In genomic region chr9:129523953-129524847, GRCh38 we compare ENCODE assay signal across 19 cellular contexts.
DNase-seq lines count a peak whose midpoint lies in the region; ATAC-seq, FAIRE-seq and TF ChIP-seq lines count a peak whose summit lies in the region.
"Had no signal": no experiment of that assay in that cellular context is flagged by ENCODE, and none has a peak within 500 bp of the region (broad histone marks: within the 10 kb centered on the region; RNA-seq: fewer than 3 reads in every experiment).

No MANE protein-coding gene starts in this region.

- H3K18ac ChIP-seq in H1 (ENCODE audit: extremely low read depth, low read length): no peak overlapping the region

- no peak overlapping the region for H4K5ac ChIP-seq in H1 (ENCODE audit: insufficient read length, low read depth, low read length)

- TF ChIP-seq POLR2A in H1 (IDR thresholded peaks at IDR 0.05; ENCODE audit: control extremely low read depth in 1 of 2, low read depth in 2 of 2, low read length in 2 of 2): no peak

- H2BK15ac ChIP-seq in H1 (ENCODE audit: low read length): peak overlapping the region; percentile 97; the same call in 1 of the 2 replicates

- H3K9ac ChIP-seq in BLaER1 treated with 17β-estradiol and CSF1 and Interleukin-3, amounts not matched to agents 10 nM and 100 nM: no peak overlapping the region
- no peak overlapping the region for H3K9ac ChIP-seq in H1 (replicated peaks in 1 of 4; ENCODE audit: extremely low read depth in 1 of 4, low read depth in 3 of 4, low read length in 3 of 4)
- H3K9ac ChIP-seq: GM23248 had no signal

- WGBS in H1 (ENCODE audit: extremely low coverage in 1 of 2, insufficient coverage in 1 of 2, insufficient read length in 1 of 2, insufficient replicate concordance in 2 of 2, low coverage in 1 of 2, low lambda C conversion rate in 2 of 2, missing lambda C conversion rate in 1 of 2), 2 experiments: 77% methylated on average over 10 of the region's 11 CpGs; no CpG with 5 or more reads in 1 of the 2 experiments

- no peak overlapping the region for H2BK5ac ChIP-seq in H1 (ENCODE audit: low read depth, low read length)

- CTCF ChIA-PET in HEK293 (lab: Yijun Ruan, JAX) (no interaction called here), H1 (lab: Charles Lee; ENCODE audit: partially characterized antibody) (no interaction called here)

- no peak overlapping the region for H2BK20ac ChIP-seq in H1 (ENCODE audit: low read length)

- H3K27ac ChIP-seq in BLaER1 treated with 17β-estradiol and CSF1 and Interleukin-3, amounts not matched to agents 10 nM and 100 nM: no peak overlapping the region
- no peak overlapping the region for H3K27ac ChIP-seq in HEK293 (ENCODE audit: extremely low read depth, low read depth, low read length)
- H3K27ac ChIP-seq in H1 (ENCODE audit: low read depth, low read length): no peak overlapping the region
- H3K27ac ChIP-seq in tibial artery: no peak overlapping the region
- H3K27ac ChIP-seq: GM23248, SJSA1 had no signal

- no peak for FAIRE-seq in H1 (lab: Jason Lieb, UNC)

- peak overlapping the region; percentile 40 to 82 (median 73); a peak in 20 of 22 replicates for H3K4me2 ChIP-seq in BLaER1 treated with 17β-estradiol and CSF1 and Interleukin-3, amounts not matched to agents 10 nM and 100 nM
- no peak overlapping the region for H3K4me2 ChIP-seq in H1 (ENCODE audit: insufficient read depth in 1 of 2, low read depth in 2 of 2, low read length in 2 of 2)

- H3K4me3 ChIP-seq in BLaER1 treated with 17β-estradiol and CSF1 and Interleukin-3, amounts not matched to agents 10 nM and 100 nM: no peak overlapping the region
- H3K4me3 ChIP-seq in HEK293 (ENCODE audit: low read depth, low read length) (no peak overlapping the region), H1 (ENCODE audit: extremely low read depth in 1 of 4, insufficient read depth in 2 of 4, low read depth in 3 of 4, low read length in 4 of 4) (no peak overlapping the region), tibial artery (no peak overlapping the region)
- H3K4me3 ChIP-seq: GM23248, SJSA1 had no signal

- TF ChIP-seq EP300 in H1 (IDR thresholded peaks at IDR 0.05; ENCODE audit: borderline replicate concordance in 1 of 2, low read depth in 2 of 2, low read length in 2 of 2): no peak

- TF ChIP-seq CTCF in HEK293 (tag by site-specific recombination; IDR thresholded peaks at IDR 0.05): no peak
- TF ChIP-seq CTCF in H1 (IDR thresholded peaks at IDR 0.05; ENCODE audit: control extremely low read depth in 1 of 3, insufficient read depth in 1 of 3, low read depth in 1 of 3, low read length in 3 of 3): no peak
- TF ChIP-seq CTCF in tibial artery (IDR thresholded peaks at IDR 0.05): no peak

- no peaks in the 10 kb centered on the region for H4K20me1 ChIP-seq in BLaER1 treated with 17β-estradiol and CSF1 and Interleukin-3, amounts not matched to agents 10 nM and 100 nM
- H4K20me1 ChIP-seq in H1 (replicated peaks in 1 of 2; ENCODE audit: control insufficient read depth in 1 of 2, insufficient read depth in 2 of 2, low read length in 2 of 2): no peaks in the 10 kb centered on the region

- peak overlapping the region; percentile 15 for H4K91ac ChIP-seq in H1 (replicated peaks; ENCODE audit: insufficient read length, low read length)

- peak overlapping the region; percentile 94; the same call in 1 of the 2 replicates for H2AFZ ChIP-seq in H1 (ENCODE audit: low read length)
- H2AFZ ChIP-seq: GM23248 had no signal

- H3K23ac ChIP-seq in H1 (ENCODE audit: insufficient read length): no peak overlapping the region

- H3K9me3 ChIP-seq in BLaER1 treated with 17β-estradiol and CSF1 and Interleukin-3, amounts not matched to agents 10 nM and 100 nM (replicated peaks in 1 of 11): peaks cover 24 to 35% (median 32%) of the 10 kb centered on the region in 11 experiments
- H3K9me3 ChIP-seq in HEK293 (ENCODE audit: control insufficient read depth, insufficient read depth, low read depth, low read length): no peaks in the 10 kb centered on the region
- no peaks in the 10 kb centered on the region for H3K9me3 ChIP-seq in H1 (ENCODE audit: insufficient read depth in 2 of 2, low read depth in 1 of 2, low read length in 1 of 2)
- H3K9me3 ChIP-seq in tibial artery: no peaks in the 10 kb centered on the region
- H3K9me3 ChIP-seq: SJSA1 had no signal

- H3K36me3 ChIP-seq in BLaER1 treated with 17β-estradiol and CSF1 and Interleukin-3, amounts not matched to agents 10 nM and 100 nM: no peaks in the 10 kb centered on the region; a peak in 1 of 22 replicates
- H3K36me3 ChIP-seq in HEK293 (ENCODE audit: control insufficient read depth in 2 of 2, insufficient read depth in 1 of 2, low read length in 2 of 2): no peaks in the 10 kb centered on the region
- no peaks in the 10 kb centered on the region for H3K36me3 ChIP-seq in H1 (ENCODE audit: control insufficient read depth in 2 of 4, insufficient read depth in 4 of 4, low read length in 3 of 4)
- no peaks in the 10 kb centered on the region for H3K36me3 ChIP-seq in tibial artery
- H3K36me3 ChIP-seq: SJSA1 had no signal

- no peaks in the 10 kb centered on the region for H3K79me1 ChIP-seq in H1 (ENCODE audit: low read depth, low read length)

- no peaks in the 10 kb centered on the region for H3K79me2 ChIP-seq in H1 (ENCODE audit: control insufficient read depth in 1 of 2, insufficient read depth in 2 of 2, low read length in 2 of 2)

- no peaks in the 10 kb centered on the region for H3K23me2 ChIP-seq in H1 (ENCODE audit: low read depth, low read length)

- peaks cover 24 to 47% (median 40%) of the 10 kb centered on the region in 10 experiments for H3K4me1 ChIP-seq in BLaER1 treated with 17β-estradiol and CSF1 and Interleukin-3, amounts not matched to agents 10 nM and 100 nM
- H3K4me1 ChIP-seq in HEK293 (ENCODE audit: control insufficient read depth, insufficient read depth, low read length): no peaks in the 10 kb centered on the region
- H3K4me1 ChIP-seq in H1 (replicated peaks in 1 of 4; ENCODE audit: control insufficient read depth in 3 of 4, insufficient read depth in 4 of 4, low read length in 3 of 4): peaks cover 0 to 8% (median 5%) of the 10 kb centered on the region in 4 experiments; a peak in 3 of 7 replicates
- H3K4me1 ChIP-seq in tibial artery: peaks cover 0 to 9% (median 0%) of the 10 kb centered on the region in 4 donors
- H3K4me1 ChIP-seq: SJSA1 had no signal

- DNase-seq in H1 (ENCODE audit: low read depth in 1 of 2, low spot score in 2 of 2) (no peak), posterior vena cava (ENCODE audit: low spot score) (peak; percentile 32), foreskin melanocyte (no peak), tibial artery (no peak)
- DNase-seq: Calu3; CD4-positive, alpha-beta memory T cell; DMS53; GM23248; HFFc6; KG1; NCI-H1436; NCI-H2029 treated with DMSO at 0.1 percent for 48 hours; NCI-H510A treated with DMSO at 0.1 percent for 48 hours; NCI-H82; PC-3 had no signal

- H2BK120ac ChIP-seq in H1 (replicated peaks; ENCODE audit: low read depth, low read length): peak overlapping the region; percentile 37

- no peak overlapping the region for H3K4ac ChIP-seq in H1 (replicated peaks; ENCODE audit: insufficient read length, low read depth, low read length)

- H2BK12ac ChIP-seq in H1 (ENCODE audit: low read depth, low read length): no peak overlapping the region; the same call in 1 of the 2 replicates

- intact Hi-C loops in posterior vena cava (cut with DNase I): no loop called here
- intact Hi-C loops in tibial artery (cut with DNase I; ENCODE audit: low total_unique reads): no loop called here

- H3K56ac ChIP-seq in H1 (replicated peaks; ENCODE audit: insufficient read length, low read depth, low read length): no peak overlapping the region

- POLR2A ChIA-PET in HEK293 (lab: Yijun Ruan, JAX): no interaction called here
- POLR2A ChIA-PET in H1 (lab: Charles Lee; ENCODE audit: partially characterized antibody): interaction anchor here (1.8 kb wide), 1 partner anchor 21 kb away, joined by 4 read pairs; no protein-coding TSS in a partner anchor

- H4K8ac ChIP-seq in H1 (ENCODE audit: extremely low read depth, insufficient read depth, low read length): peak overlapping the region; percentile 57; the same call in 1 of the 2 replicates

- no peak overlapping the region for H3K14ac ChIP-seq in H1 (ENCODE audit: insufficient read length)

- TF ChIP-seq RAD21 in H1 (IDR thresholded peaks at IDR 0.05 in 1 of 2, conservative IDR thresholded peaks at IDR 0.05 in 1 of 2; ENCODE audit: low read depth in 2 of 2, low read length in 2 of 2): no peak

- no peaks in the 10 kb centered on the region for H3K27me3 ChIP-seq in BLaER1 treated with 17β-estradiol and CSF1 and Interleukin-3, amounts not matched to agents 10 nM and 100 nM
- H3K27me3 ChIP-seq in H1 (replicated peaks in 1 of 4; ENCODE audit: control insufficient read depth in 3 of 4, extremely low read depth in 1 of 4, insufficient read depth in 3 of 4, low read length in 3 of 4) (no peaks in the 10 kb centered on the region), tibial artery (no peaks in the 10 kb centered on the region)
- H3K27me3 ChIP-seq: SJSA1 had no signal

- no peak for ATAC-seq in GM18867 (IDR thresholded peaks at IDR 0.05; ENCODE audit: unreplicated experiment)
- ATAC-seq: PC-3 had no signal

- H2AK5ac ChIP-seq in H1 (ENCODE audit: low read depth, low read length): peak overlapping the region; percentile 86; the same call in 1 of the 2 replicates

TF ChIP-seq in H1, 55 proteins besides CTCF, POLR2A, EP300 and RAD21 (continues in another document):
- TF ChIP-seq EZH2 (IDR thresholded peaks at IDR 0.05; ENCODE audit: low read depth, low read length, severe bottlenecking) (no peak), ATF2 (IDR thresholded peaks at IDR 0.05; ENCODE audit: low read length) (no peak), HDAC2 (IDR thresholded peaks at IDR 0.05; ENCODE audit: borderline replicate concordance in 1 of 2, low read depth in 2 of 2, low read length in 2 of 2) (no peak), E2F6 (IDR thresholded peaks at IDR 0.05) (no peak), HDAC6 (IDR thresholded peaks at IDR 0.05; ENCODE audit: low read depth, low read length) (no peak), SAP30 (IDR thresholded peaks at IDR 0.05; ENCODE audit: insufficient read depth, insufficient replicate concordance, low read length) (no peak)

Comparison
In these comparisons a context has a peak if more than half of its experiments do, and no peak if none do; other contexts are left out.
1. H3K4me2 ChIP-seq: peak in BLaER1 treated with 17β-estradiol and CSF1 and Interleukin-3, amounts not matched to agents 10 nM and 100 nM (11 of 11); none in H1 (0 of 2).